Comparison of ENCODE assay signal across 15 cellular contexts in genomic region chr6:12331951-12332749, GRCh38. TPM values are rescaled to one million over a fixed set of nuclear protein-coding genes. Genes with fewer than 3 reads are reported as not detected.
DNase-seq lines count a peak whose midpoint lies in the region; ATAC-seq, FAIRE-seq and TF ChIP-seq lines count a peak whose summit lies in the region.
"Had no signal": no experiment of that assay in that cellular context is flagged by ENCODE, and none has a peak within 500 bp of the region (broad histone marks: within the 10 kb centered on the region; RNA-seq: fewer than 3 reads in every experiment).

No MANE protein-coding gene starts in this region.

- DNase-seq in A549 (ENCODE audit: low read depth in 1 of 2, low spot score in 1 of 2), result peak; percentile 54 to 99
- DNase-seq in KBM-7, result peak; percentile 43
- DNase-seq in bronchial epithelial cell (ENCODE audit: low read depth), result peak; percentile 97
- no peak for DNase-seq in lower lobe of right lung
- DNase-seq in NCI-H1105 treated with DMSO at 0.1 percent for 48 hours (lab: John Stamatoyannopoulos, UW), result no peak
- no peak for DNase-seq in globus pallidus (ENCODE audit: low spot score)
- DNase-seq in activated T-cell treated with anti-CD3 and anti-CD28 coated beads, Interleukin-2, amount 50 U/mL, for 48 hours, result no peak
- DNase-seq: activated CD4-positive, alpha-beta T cell treated with anti-CD3 and anti-CD28 coated beads for 4 hours; immature natural killer cell; NCI-H748 treated with DMSO at 0.1 percent for 48 hours; stimulated activated CD4-positive, alpha-beta T cell treated with anti-CD3 and anti-CD28 coated beads, Interleukin-15, amount 100 ng/mL, for 24 hours had no signal

- TF ChIP-seq POLR2A in A549 (IDR thresholded peaks at IDR 0.05; ENCODE audit: low read length), result no peak

- intact Hi-C loops in lower lobe of right lung (cut with DNase I), result no loop called here

- peak; percentile 93 to 96 for ATAC-seq in A549
- peak; percentile 79 to 87 for ATAC-seq in lower lobe of right lung
- no peak for ATAC-seq in HG02870 (IDR thresholded peaks at IDR 0.05; ENCODE audit: unreplicated experiment)
- ATAC-seq: activated T-helper 17 cell treated with anti-CD3 and anti-CD28 coated beads, Interleukin-2, amount 50 U/mL, for 72 hours; SK-N-SH treated with all-trans-retinoic acid at 6 μM for 48 hours had no signal

- POLR2A ChIA-PET in A549 (lab: Yijun Ruan, JAX), result interaction anchor here (0.6 to 2.1 kb wide), 10 partner anchors 8 to 311 kb away, joined by 3 to 13 read pairs (median 6); partner anchors contain the start of gene EDN1

- H3K4me1 ChIP-seq in A549 (peaks cover 86% of the 10 kb centered on the region), lower lobe of right lung (peaks cover 8% of the 10 kb centered on the region)

- peak overlapping the region; percentile 95 to 98 for H3K27ac ChIP-seq in A549
- peak overlapping the region; percentile 48 for H3K27ac ChIP-seq in lower lobe of right lung
- H3K27ac ChIP-seq: cardiac muscle cell had no signal

- H3K4me2 ChIP-seq in A549, result peak overlapping the region; percentile 70

- TF ChIP-seq CTCF in A549 (IDR thresholded peaks at IDR 0.05) (no peak), bronchial epithelial cell (IDR thresholded peaks at IDR 0.05; ENCODE audit: insufficient read depth, low read length, severe bottlenecking) (no peak), lower lobe of right lung (IDR thresholded peaks at IDR 0.05) (no peak)

- TF ChIP-seq EP300 in A549 (IDR thresholded peaks at IDR 0.05), result peak; percentile 88 to 93; a peak in 4 of 5 replicates

- in situ Hi-C loops in KBM-7 (cut with MboI; ENCODE audit: low pct_unique_long_range_greater_than_20kb, low sequenced_read_pairs), result no loop called here

- 1% methylated on average over 8 of the region's 8 CpGs for WGBS in A549 (ENCODE audit: missing lambda C conversion rate)

- peak; percentile 24 to 31; a peak in 4 of 5 replicates for TF ChIP-seq RAD21 in A549 (conservative IDR thresholded peaks at IDR 0.05 in 1 of 2, IDR thresholded peaks at IDR 0.05 in 1 of 2)

- CTCF ChIA-PET in A549 (lab: Yijun Ruan, JAX), result interaction anchor here (0.6 to 2.7 kb wide), 10 partner anchors 9 to 273 kb away, joined by 3 to 10 read pairs (median 4); partner anchors contain the start of gene EDN1

- no peaks in the 10 kb centered on the region for H3K36me3 ChIP-seq in bronchial epithelial cell (ENCODE audit: control insufficient read depth, insufficient read depth, low read length)
- H3K36me3 ChIP-seq in lower lobe of right lung, result no peaks in the 10 kb centered on the region
- H3K36me3 ChIP-seq: cardiac muscle cell had no signal

- H3K4me3 ChIP-seq in A549 (no peak overlapping the region), bronchial epithelial cell (ENCODE audit: low read depth, low read length) (no peak overlapping the region), lower lobe of right lung (no peak overlapping the region)
- H3K4me3 ChIP-seq: cardiac muscle cell had no signal

- H3K9me3 ChIP-seq in A549 (no peaks in the 10 kb centered on the region), lower lobe of right lung (no peaks in the 10 kb centered on the region)

- peak; percentile 91 for FAIRE-seq in A549 (lab: Jason Lieb, UNC)
- FAIRE-seq in bronchial epithelial cell (lab: Jason Lieb, UNC), result peak; percentile 82

- H3K27me3 ChIP-seq in bronchial epithelial cell (ENCODE audit: control insufficient read depth, insufficient read depth, low read length) (no peaks in the 10 kb centered on the region), lower lobe of right lung (ENCODE audit: low read depth) (no peaks in the 10 kb centered on the region)
- H3K27me3 ChIP-seq: cardiac muscle cell had no signal

TF ChIP-seq in A549, 52 proteins besides CTCF, POLR2A, EP300 and RAD21:
- TF ChIP-seq ZNF302 (CRISPR knock-in tag; IDR thresholded peaks at IDR 0.05) (no peak), MAFK (IDR thresholded peaks at IDR 0.05; ENCODE audit: partially characterized antibody) (peak; percentile 71), FOSB (CRISPR knock-in tag; IDR thresholded peaks at IDR 0.05) (no peak; the same call in 1 of the 2 replicates), ZC3H11A (IDR thresholded peaks at IDR 0.05) (no peak), CHD2 (IDR thresholded peaks at IDR 0.05; ENCODE audit: low read length, partially characterized antibody) (no peak), ATOH8 (CRISPR knock-in tag; IDR thresholded peaks at IDR 0.05; ENCODE audit: low read depth) (no peak; the same call in 1 of the 2 replicates), TP53 (CRISPR knock-in tag; IDR thresholded peaks at IDR 0.05) (peak; percentile 85; the same call in 1 of the 2 replicates), JUN (IDR thresholded peaks at IDR 0.05) (peak; percentile 80 to 84; a peak in 4 of 5 replicates), ZFP36 (IDR thresholded peaks at IDR 0.05; ENCODE audit: borderline replicate concordance, partially characterized antibody) (no peak), FOSL2 (IDR thresholded peaks at IDR 0.05) (no peak), FOSL2 (CRISPR knock-in tag; IDR thresholded peaks at IDR 0.05) (peak; percentile 72), MAZ (IDR thresholded peaks at IDR 0.05; ENCODE audit: borderline replicate concordance, low read depth, low read length) (no peak), NFE2L2 (conservative IDR thresholded peaks at IDR 0.05; ENCODE audit: low read length) (no peak; the same call in 1 of the 2 replicates), HOXB5 (CRISPR knock-in tag; IDR thresholded peaks at IDR 0.05) (no peak; the same call in 1 of the 2 replicates), CEBPB (IDR thresholded peaks at IDR 0.05) (peak; percentile 88 to 96), FOXS1 (CRISPR knock-in tag; IDR thresholded peaks at IDR 0.05) (no peak), HES2 (IDR thresholded peaks at IDR 0.05) (0 out of 2 replicates have a peak, but pooled peaks have one; percentile 45), JUNB (IDR thresholded peaks at IDR 0.05) (peak; percentile 66; the same call in 1 of the 2 replicates), KDM5A (IDR thresholded peaks at IDR 0.05) (no peak), HOXB13 (CRISPR knock-in tag; IDR thresholded peaks at IDR 0.05; ENCODE audit: low read depth) (no peak), HOXA7 (CRISPR knock-in tag; IDR thresholded peaks at IDR 0.05) (peak; percentile 26; the same call in 1 of the 2 replicates), MYC (IDR thresholded peaks at IDR 0.05; ENCODE audit: borderline replicate concordance, low read length) (no peak), CBX2 (IDR thresholded peaks at IDR 0.05; ENCODE audit: borderline replicate concordance, low read depth) (no peak), NR3C1 (IDR thresholded peaks at IDR 0.05) (no peak), GATA3 (IDR thresholded peaks at IDR 0.05; ENCODE audit: borderline replicate concordance) (peak; percentile 96), KDM1A (IDR thresholded peaks at IDR 0.05; ENCODE audit: low read depth) (no peak), E2F6 (IDR thresholded peaks at IDR 0.05; ENCODE audit: borderline replicate concordance, low read depth) (peak; percentile 40; the same call in 1 of the 2 replicates), MAX (IDR thresholded peaks at IDR 0.05) (peak; percentile 74; the same call in 1 of the 2 replicates), SMC3 (IDR thresholded peaks at IDR 0.05) (peak; percentile 46; the same call in 2 of the 3 replicates), BCL3 (IDR thresholded peaks at IDR 0.05) (peak; percentile 62; the same call in 2 of the 3 replicates)

RNA-seq across cellular contexts. Expression of gene EDN1, which starts 42.0 kb away (rescaled TPM):
- 67.1 and 87.4 TPM in 2 replicates for polyA plus RNA-seq in A549 (2011; rRNA removed)
- polyA plus RNA-seq in A549 (2012; cell fraction: cytosol; rRNA removed), result 41.2 and 42.5 TPM in 2 replicates
- polyA plus RNA-seq in A549 (2012; cell fraction: nucleus; rRNA removed), result 54.7 and 61.3 TPM in 2 replicates
- polyA plus RNA-seq in A549 (2017; fragmentation: RNase III; extraction: RNeasy Plus Mini Kit Qiagen cat#74134 plus additional on column Dnase treatment), result 33.2 to 34.3 TPM (median 33.5 TPM) in 3 replicates
- 40.1 and 44.8 TPM in 2 replicates for polyA minus RNA-seq in A549 (2011; rRNA and poly(A)+ RNA removed)
- 2.9 and 9.7 TPM in 2 replicates for total RNA-seq in bronchial epithelial cell
- total RNA-seq in lower lobe of right lung, result 61.2 TPM
- polyA plus RNA-seq: immature natural killer cell had no signal

Comparison
In these comparisons a context has a peak if more than half of its experiments do, and no peak if none do; other contexts are left out.
1. DNase-seq: peak in A549 (2 of 2), KBM-7 (single experiment) and bronchial epithelial cell (single experiment); none in lower lobe of right lung (single experiment), NCI-H1105 treated with DMSO at 0.1 percent for 48 hours (single experiment), globus pallidus (single experiment) and activated T-cell treated with anti-CD3 and anti-CD28 coated beads, Interleukin-2, amount 50 U/mL, for 48 hours (0 of 2).